Comparison of ENCODE assay signal across 7 cellular contexts in the genomic region with DNA sequence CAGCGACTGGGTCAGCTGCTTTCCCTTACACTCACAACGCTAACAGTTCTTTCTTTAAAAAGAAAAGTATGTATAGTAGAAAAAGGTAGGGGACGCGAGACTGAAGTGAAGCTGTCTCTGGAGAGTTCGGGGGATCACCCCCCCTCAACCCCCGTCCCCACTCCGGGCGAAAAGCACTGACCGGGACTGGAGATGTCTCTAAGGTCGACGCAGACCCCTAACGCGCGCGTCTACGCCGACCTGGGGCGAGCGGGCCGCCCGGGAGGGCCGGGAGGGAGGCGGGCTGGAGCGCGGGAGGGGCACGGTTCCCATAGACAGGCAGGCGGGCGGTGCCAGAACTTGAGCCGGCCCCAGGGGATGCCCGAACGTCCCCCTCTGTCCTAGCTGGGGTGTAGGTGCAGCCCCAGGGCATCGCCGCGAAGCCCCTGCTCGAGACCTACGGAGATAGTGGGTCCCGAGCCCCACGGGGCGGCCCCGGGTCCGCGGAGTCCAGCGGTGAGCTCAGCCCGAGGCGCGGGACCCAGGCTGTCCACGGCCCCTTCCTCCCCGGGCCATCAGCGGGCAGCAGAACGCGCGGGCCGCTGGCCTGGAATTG.
DNase-seq lines count a peak whose midpoint lies in the region; ATAC-seq and TF ChIP-seq lines count a peak whose summit lies in the region.

No MANE protein-coding gene starts in this region.

- H3K36me3 Mint-ChIP-seq in activated naive CD4-positive, alpha-beta T cell treated with anti-CD3 and anti-CD28 coated beads, Interleukin-2, amount 50 U/mL, for 72 hours: peaks cover 5 to 28% of the 10 kb centered on the region in 2 donors

- in situ Hi-C loops in gastrocnemius medialis (cut with MboI; ENCODE audit: low sequenced_read_pairs in 4 of 4): loop anchor here in 1 of 4 donors (25.0 kb wide), 1 partner anchor 220 kb away; no protein-coding TSS in a partner anchor

- H4K20me1 ChIP-seq in OCI-LY1 (ENCODE audit: insufficient read depth, low read length): no peaks in the 10 kb centered on the region

- H3K27ac ChIP-seq in OCI-LY1 (ENCODE audit: low read depth, low read length, poor library complexity, severe bottlenecking): no peak overlapping the region
- peak overlapping the region; percentile 87 to 90 for H3K27ac ChIP-seq in right atrium auricular region
- H3K27ac ChIP-seq in gastrocnemius medialis: peak overlapping the region; percentile 63 to 79 (median 72)

- H3K27me3 ChIP-seq in OCI-LY1 (ENCODE audit: insufficient read depth, low read length): no peaks in the 10 kb centered on the region
- no peaks in the 10 kb centered on the region for H3K27me3 ChIP-seq in right atrium auricular region
- H3K27me3 ChIP-seq in gastrocnemius medialis: peaks cover 0 to 18% (median 15%) of the 10 kb centered on the region in 3 donors

- H3K9me3 Mint-ChIP-seq in activated naive CD4-positive, alpha-beta T cell treated with anti-CD3 and anti-CD28 coated beads, Interleukin-2, amount 50 U/mL, for 72 hours: no peaks in the 10 kb centered on the region

- DNase-seq in activated naive CD4-positive, alpha-beta T cell treated with anti-CD3 and anti-CD28 coated beads, Interleukin-2, amount 50 U/mL, for 72 hours (ENCODE audit: low spot score in 2 of 2): peak; percentile 51 to 64
- no peak for DNase-seq in right atrium auricular region (ENCODE audit: low spot score)
- no peak for DNase-seq in gastrocnemius medialis
- DNase-seq in LoVo (ENCODE audit: low spot score): no peak

- peak overlapping the region; percentile 59 for H3K9ac ChIP-seq in OCI-LY1 (ENCODE audit: low read length)

- TF ChIP-seq POLR2A in gastrocnemius medialis (IDR thresholded peaks at IDR 0.05): no peak

- peak overlapping the region; percentile 70 for H3K4me3 ChIP-seq in OCI-LY1 (ENCODE audit: low read depth, low read length, poor library complexity, severe bottlenecking)
- peak overlapping the region; percentile 94 to 98 for H3K4me3 ChIP-seq in right atrium auricular region
- H3K4me3 ChIP-seq in gastrocnemius medialis: peak overlapping the region; percentile 64 to 91 (median 74)

- peak overlapping the region; percentile 93 for H3K4me2 ChIP-seq in OCI-LY1 (ENCODE audit: low read length)

- TF ChIP-seq CTCF in OCI-LY1 (IDR thresholded peaks at IDR 0.05; ENCODE audit: low read length) (no peak), right atrium auricular region (IDR thresholded peaks at IDR 0.05) (no peak), gastrocnemius medialis (IDR thresholded peaks at IDR 0.05 in 4 of 5, conservative IDR thresholded peaks at IDR 0.05 in 1 of 5) (no peak)

- intact Hi-C loops in gastrocnemius medialis (cut with DNase I; ENCODE audit: low total_unique reads): loop anchor here (10.0 kb wide), 1 partner anchor 77 kb away; no protein-coding TSS in a partner anchor

- H3K4me1 ChIP-seq in OCI-LY1 (ENCODE audit: insufficient read depth, low read length, severe bottlenecking): peaks cover 13% of the 10 kb centered on the region
- peaks cover 0 to 42% of the 10 kb centered on the region in 2 donors for H3K4me1 ChIP-seq in right atrium auricular region
- H3K4me1 ChIP-seq in gastrocnemius medialis: peaks cover 5% of the 10 kb centered on the region in 2 donors

- H3K79me2 ChIP-seq in OCI-LY1 (ENCODE audit: insufficient read depth, low read length): no peaks in the 10 kb centered on the region

- H3K27ac Mint-ChIP-seq in activated naive CD4-positive, alpha-beta T cell treated with anti-CD3 and anti-CD28 coated beads, Interleukin-2, amount 50 U/mL, for 72 hours: peak overlapping the region in 1 of 2 donors; percentile 80

- H3K9me2 ChIP-seq in OCI-LY1 (ENCODE audit: low read depth, low read length): no peaks in the 10 kb centered on the region

- peak; percentile 52 for ATAC-seq in GM18517 (IDR thresholded peaks at IDR 0.05; ENCODE audit: unreplicated experiment)
- ATAC-seq in HG02610 (IDR thresholded peaks at IDR 0.05; ENCODE audit: unreplicated experiment): peak; percentile 47
- ATAC-seq in activated naive CD4-positive, alpha-beta T cell treated with anti-CD3 and anti-CD28 coated beads, Interleukin-2, amount 50 U/mL, for 72 hours: peak; percentile 50 to 60
- peak; percentile 38 to 53 for ATAC-seq in gastrocnemius medialis

- no peaks in the 10 kb centered on the region for H3F3A ChIP-seq in OCI-LY1 (ENCODE audit: insufficient read depth, low read length)

- H3K36me3 ChIP-seq in OCI-LY1 (ENCODE audit: insufficient read depth, low read length) (no peaks in the 10 kb centered on the region), right atrium auricular region (no peaks in the 10 kb centered on the region), gastrocnemius medialis (no peaks in the 10 kb centered on the region)

- H3K9me3 ChIP-seq in OCI-LY1 (ENCODE audit: low read length) (no peaks in the 10 kb centered on the region), right atrium auricular region (no peaks in the 10 kb centered on the region), gastrocnemius medialis (no peaks in the 10 kb centered on the region)

- peak overlapping the region; percentile 3; the same call in 1 of the 2 replicates for H2AFZ ChIP-seq in OCI-LY1 (ENCODE audit: low read length)

Comparison
In these comparisons a context has a peak if more than half of its experiments do, and no peak if none do; other contexts are left out.
1. DNase-seq: peak in activated naive CD4-positive, alpha-beta T cell treated with anti-CD3 and anti-CD28 coated beads, Interleukin-2, amount 50 U/mL, for 72 hours (2 of 2); none in right atrium auricular region (single experiment), gastrocnemius medialis (0 of 2) and LoVo (single experiment).
2. Peak in every context shown above with its lines, with median percentiles within 50 percentile points of each other: ATAC-seq and H3K4me3 ChIP-seq.